14 cellular contexts compared by ENCODE assay signal in the genomic region with DNA sequence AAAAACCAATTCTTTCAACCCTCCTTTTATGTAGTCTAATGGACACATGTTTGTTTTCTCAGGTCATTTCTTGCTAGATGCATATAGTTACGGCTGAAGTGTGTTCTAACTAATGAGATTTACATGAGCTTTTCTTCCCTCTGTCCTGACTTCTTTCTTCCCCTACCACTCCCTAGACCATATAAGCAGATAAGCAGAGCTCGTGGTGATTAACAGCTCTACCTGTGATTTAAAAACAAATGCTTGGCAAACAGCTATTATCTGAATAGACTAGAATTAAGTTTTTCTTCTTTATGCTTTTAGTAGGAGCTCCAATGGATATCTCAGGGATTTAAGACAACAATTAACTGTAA. TPM values are rescaled to one million over a fixed set of nuclear protein-coding genes. Genes with fewer than 3 reads are reported as not detected.
DNase-seq lines count a peak whose midpoint lies in the region; TF ChIP-seq lines count a peak whose summit lies in the region.
"Had no signal": no experiment of that assay in that cellular context is flagged by ENCODE, and none has a peak within 500 bp of the region (broad histone marks: within the 10 kb centered on the region; RNA-seq: fewer than 3 reads in every experiment).

No MANE protein-coding gene starts in this region.

- H3K4me1 Mint-ChIP-seq in activated naive CD4-positive, alpha-beta T cell treated with anti-CD3 and anti-CD28 coated beads, Interleukin-2, amount 10 ng/mL, durations not matched to agents 7 days and 5 days: peaks cover 26% of the 10 kb centered on the region

- no peaks in the 10 kb centered on the region for H3K9me3 ChIP-seq in muscle layer of duodenum (ENCODE audit: control insufficient read depth in 1 of 2, low read length in 2 of 2)
- no peaks in the 10 kb centered on the region for H3K9me3 ChIP-seq in uterus
- H3K9me3 ChIP-seq in suprapubic skin: no peaks in the 10 kb centered on the region
- H3K9me3 ChIP-seq: ovary had no signal

- intact Hi-C loops in uterus (cut with DNase I; ENCODE audit: low total_unique reads): no loop called here

- no peak for DNase-seq in activated naive CD4-positive, alpha-beta T cell treated with anti-CD3 and anti-CD28 coated beads, Interleukin-2, amount 10 ng/mL, durations not matched to agents 7 days and 5 days
- no peak for DNase-seq in activated naive CD4-positive, alpha-beta T cell treated with anti-CD3 and anti-CD28 coated beads, Interleukin-2, amount 50 U/mL, for 16 hours
- no peak for DNase-seq in brain microvascular endothelial cell
- DNase-seq in uterus: no peak
- DNase-seq in suprapubic skin (ENCODE audit: low spot score in 2 of 2): no peak
- no peak for DNase-seq in DMS53 treated with DMSO at 0.1 percent for 48 hours (lab: John Stamatoyannopoulos, UW; ENCODE audit: unreplicated experiment)
- no peak for DNase-seq in NOMO-1 (lab: John Stamatoyannopoulos, UW; ENCODE audit: unreplicated experiment in 2 of 2)
- DNase-seq: activated naive CD4-positive, alpha-beta T cell treated with Interleukin-2 at 50 U/mL for 16 hours; immature natural killer cell; mammary epithelial cell; NCI-H1436 treated with DMSO at 0.1 percent for 48 hours; ovary had no signal

- H3K27ac Mint-ChIP-seq in activated naive CD4-positive, alpha-beta T cell treated with anti-CD3 and anti-CD28 coated beads, Interleukin-2, amount 10 ng/mL, durations not matched to agents 7 days and 5 days: peak overlapping the region; percentile 1

- TF ChIP-seq POLR2A in uterus (IDR thresholded peaks at IDR 0.05): no peak
- no peak for TF ChIP-seq POLR2A in suprapubic skin (IDR thresholded peaks at IDR 0.05)

- H3K27me3 Mint-ChIP-seq in activated naive CD4-positive, alpha-beta T cell treated with anti-CD3 and anti-CD28 coated beads, Interleukin-2, amount 10 ng/mL, durations not matched to agents 7 days and 5 days: no peaks in the 10 kb centered on the region

- no peaks in the 10 kb centered on the region for H3K9me3 Mint-ChIP-seq in activated naive CD4-positive, alpha-beta T cell treated with anti-CD3 and anti-CD28 coated beads, Interleukin-2, amount 10 ng/mL, durations not matched to agents 7 days and 5 days
- H3K9me3 Mint-ChIP-seq: immature natural killer cell had no signal

- TF ChIP-seq CTCF in brain microvascular endothelial cell (IDR thresholded peaks at IDR 0.05; ENCODE audit: low read depth, low read length, missing control alignments) (no peak), uterus (IDR thresholded peaks at IDR 0.05) (no peak), suprapubic skin (IDR thresholded peaks at IDR 0.05) (no peak)

- H3K27me3 ChIP-seq in brain microvascular endothelial cell (replicated peaks): no peaks in the 10 kb centered on the region
- no peaks in the 10 kb centered on the region for H3K27me3 ChIP-seq in muscle layer of duodenum (ENCODE audit: low read depth, low read length)
- H3K27me3 ChIP-seq in uterus: no peaks in the 10 kb centered on the region
- no peaks in the 10 kb centered on the region for H3K27me3 ChIP-seq in suprapubic skin
- H3K27me3 ChIP-seq: ovary had no signal

- CTCF ChIA-PET in activated naive CD4-positive, alpha-beta T cell treated with anti-CD3 and anti-CD28 coated beads, Interleukin-2, amount 10 ng/mL, durations not matched to agents 7 days and 5 days (lab: Charles Lee): no interaction called here

- peaks cover 34% of the 10 kb centered on the region for H3K36me3 ChIP-seq in brain microvascular endothelial cell (replicated peaks)
- peaks cover 44 to 51% of the 10 kb centered on the region in 2 donors for H3K36me3 ChIP-seq in muscle layer of duodenum (ENCODE audit: control insufficient read depth in 1 of 2, insufficient read depth in 2 of 2, low read length in 2 of 2)
- no peaks in the 10 kb centered on the region for H3K36me3 ChIP-seq in uterus
- peaks cover 40% of the 10 kb centered on the region for H3K36me3 ChIP-seq in suprapubic skin
- H3K36me3 ChIP-seq: ovary had no signal

- H3K4me3 Mint-ChIP-seq in activated naive CD4-positive, alpha-beta T cell treated with anti-CD3 and anti-CD28 coated beads, Interleukin-2, amount 10 ng/mL, durations not matched to agents 7 days and 5 days: no peak overlapping the region
- H3K4me3 Mint-ChIP-seq: immature natural killer cell had no signal

- H3K4me1 ChIP-seq in muscle layer of duodenum (ENCODE audit: control insufficient read depth in 1 of 2, insufficient read depth in 2 of 2, low read length in 2 of 2): peaks cover 11 to 13% of the 10 kb centered on the region in 2 donors
- H3K4me1 ChIP-seq in uterus: peaks cover 0 to 10% of the 10 kb centered on the region in 2 donors
- peaks cover 10% of the 10 kb centered on the region for H3K4me1 ChIP-seq in suprapubic skin

- in situ Hi-C loops in brain microvascular endothelial cell (cut with HindIII; ENCODE audit: low pct_ligation_motif_present, low sequenced_read_pairs): no loop called here

- TF ChIP-seq EP300 in suprapubic skin (IDR thresholded peaks at IDR 0.05): no peak

- peak overlapping the region; percentile 57 for H3K27ac ChIP-seq in brain microvascular endothelial cell
- H3K27ac ChIP-seq in muscle layer of duodenum (ENCODE audit: low read length): peak overlapping the region; percentile 57
- peak overlapping the region; percentile 21 to 70 for H3K27ac ChIP-seq in uterus
- no peak overlapping the region for H3K27ac ChIP-seq in suprapubic skin
- H3K27ac ChIP-seq: ovary, SK-N-MC had no signal

- H3K36me3 Mint-ChIP-seq in activated naive CD4-positive, alpha-beta T cell treated with anti-CD3 and anti-CD28 coated beads, Interleukin-2, amount 10 ng/mL, durations not matched to agents 7 days and 5 days: peaks cover 55% of the 10 kb centered on the region

- H3K4me3 ChIP-seq in brain microvascular endothelial cell (ENCODE audit: low read depth, low read length) (no peak overlapping the region), muscle layer of duodenum (ENCODE audit: low read depth in 1 of 2, low read length in 2 of 2) (peak overlapping the region; percentile 14 to 32), uterus (no peak overlapping the region), suprapubic skin (no peak overlapping the region)
- H3K4me3 ChIP-seq: ovary, SK-N-MC had no signal

- WGBS in suprapubic skin: 72% methylated on average over 2 of the region's 2 CpGs

RNA-seq across cellular contexts. Expression of gene KHDRBS1, which starts 18.6 kb away (rescaled TPM):
- 100 to 1,000 TPM in 2 of 4 donors, 10 to 100 TPM in 2; 40.9 to 142 (median 96.5) TPM for total RNA-seq in uterus
- 10 to 100 TPM; 57.2 to 85.2 (median 64.3) TPM for total RNA-seq in suprapubic skin

RNA-seq across cellular contexts. Expression of gene TMEM39B, which starts 40.5 kb away (rescaled TPM):
- total RNA-seq in uterus: 10 to 100 TPM in 1 of 4 donors, 1 to 10 TPM in 2, under 1 TPM in 1; 0.88 to 22.4 (median 3.6) TPM
- 1 to 10 TPM; 6.0 to 7.9 (median 6.9) TPM for total RNA-seq in suprapubic skin

Comparison
In these comparisons a context has a peak if more than half of its experiments do, and no peak if none do; other contexts are left out.
1. H3K4me3 ChIP-seq: peak in muscle layer of duodenum (2 of 2); none in brain microvascular endothelial cell (single experiment), uterus (0 of 2) and suprapubic skin (single experiment).